In the genomic region with DNA sequence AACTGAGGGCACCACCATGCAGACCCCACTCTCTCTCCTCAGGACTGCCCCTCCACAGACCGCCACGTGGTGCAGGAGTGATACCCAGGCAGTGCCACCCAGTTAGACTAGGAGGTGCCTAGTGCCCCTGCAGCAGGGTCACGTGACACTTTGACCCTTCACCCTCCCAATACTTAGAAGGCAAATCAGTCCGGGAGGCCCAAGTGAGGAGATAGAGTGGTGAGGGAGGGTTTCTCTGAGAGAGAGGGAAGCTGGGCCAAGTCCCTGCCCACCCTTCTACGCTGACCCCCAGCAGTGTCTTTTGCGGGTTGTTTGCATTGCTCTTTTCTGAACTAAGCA, we compare ENCODE assay signal across 2 cellular contexts.
A peak's percentile ranks its signal among the peaks of the same experiment; 100 is the strongest.
TF ChIP-seq lines count a peak whose summit lies in the region.

No MANE protein-coding gene starts in this region.

TF ChIP-seq in H1, 55 proteins besides CTCF, POLR2A, EP300 and RAD21:
- TF ChIP-seq KDM5A (IDR thresholded peaks at IDR 0.05; ENCODE audit: low read length): no peak
- TF ChIP-seq USF2 (IDR thresholded peaks at IDR 0.05; ENCODE audit: low read length): peak; percentile 67
- TF ChIP-seq POLR2AphosphoS5 (IDR thresholded peaks at IDR 0.05; ENCODE audit: low read depth, low read length): 0 out of 2 replicates have a peak, but pooled peaks have one; percentile 11
- 0 out of 2 replicates have a peak, but pooled peaks have one; percentile 4 for TF ChIP-seq ATF3 (IDR thresholded peaks at IDR 0.05; ENCODE audit: insufficient read depth, low read depth, low read length)
TF ChIP-seq in H1: peak in this region for 3.

TF ChIP-seq in HepG2, 621 proteins besides CTCF, POLR2A, EP300 and RAD21:
- peak; percentile 87 for TF ChIP-seq RAD51 (IDR thresholded peaks at IDR 0.05; ENCODE audit: borderline replicate concordance)
- no peak for TF ChIP-seq KLF9 (CRISPR knock-in tag; IDR thresholded peaks at IDR 0.05; ENCODE audit: low read depth)
- no peak for TF ChIP-seq ZNF362 (CRISPR knock-in tag; IDR thresholded peaks at IDR 0.05; ENCODE audit: borderline replicate concordance)
- peak; percentile 75 for TF ChIP-seq USF2 (IDR thresholded peaks at IDR 0.05; ENCODE audit: low read depth, low read length)
- TF ChIP-seq USF2 (CRISPR knock-in tag; IDR thresholded peaks at IDR 0.05; ENCODE audit: borderline replicate concordance): peak; percentile 31; the same call in 1 of the 2 replicates
- peak; percentile 1; the same call in 1 of the 2 replicates for TF ChIP-seq ZNF263 (CRISPR knock-in tag; IDR thresholded peaks at IDR 0.05)
